ENCODE assay signal across 24 cellular contexts in genomic region chr1:212689758-212690540, GRCh38. TPM values are rescaled to one million over a fixed set of nuclear protein-coding genes. Genes with fewer than 3 reads are reported as not detected.
"Had no signal": no experiment of that assay in that cellular context is flagged by ENCODE, and none has a peak within 500 bp of the region (broad histone marks: within the 10 kb centered on the region; RNA-seq: fewer than 3 reads in every experiment).

No MANE protein-coding gene starts in this region.

- ATAC-seq: activated T-cell treated with anti-CD3 and anti-CD28 coated beads, Interleukin-2, amount 50 U/mL, for 4 hours; effector memory CD8-positive, alpha-beta T cell; T-cell had no signal

- H3K27ac ChIP-seq: esophagus muscularis mucosa, left ventricle myocardium inferior, neutrophil, ovary, prostate gland, thyroid gland had no signal

- H2AFZ ChIP-seq: hepatocyte had no signal

- H3K9me3 Mint-ChIP-seq: activated naive CD4-positive, alpha-beta T cell treated with anti-CD3 and anti-CD28 coated beads for 36 hours; activated naive CD8-positive, alpha-beta T cell treated with anti-CD3 and anti-CD28 coated beads, Interleukin-2, amount 10 ng/mL, durations not matched to agents 7 days and 5 days; activated T-cell treated with anti-CD3 and anti-CD28 coated beads, Interleukin-2, amount 50 U/mL, for 4 hours; activated T-helper 2 cell treated with anti-CD3 and anti-CD28 coated beads, Interferon-gamma antibody, Interleukin-2, Interleukin-4, amounts not matched to agents 10 μg/mL and 5 μg/mL and 100 μg/mL, durations not matched to agents 14 hours and 24 hours and 36 hours; effector memory CD8-positive, alpha-beta T cell; nephron; stimulated activated naive CD8-positive, alpha-beta T cell treated with anti-CD3 and anti-CD28 coated beads, Interleukin-15, Interleukin-2, amounts not matched to agents 100 ng/mL and 50 ng/mL, for 24 hours; T-cell had no signal

- H3K27ac Mint-ChIP-seq: activated naive CD4-positive, alpha-beta T cell treated with anti-CD3 and anti-CD28 coated beads for 36 hours; effector memory CD8-positive, alpha-beta T cell; nephron; stimulated activated naive CD8-positive, alpha-beta T cell treated with anti-CD3 and anti-CD28 coated beads, Interleukin-15, Interleukin-2, amounts not matched to agents 100 ng/mL and 50 ng/mL, for 24 hours; T-cell had no signal

- H3K27me3 ChIP-seq: esophagus muscularis mucosa, hepatocyte, ovary, thyroid gland had no signal

- H3K4me1 Mint-ChIP-seq: nephron, T-cell had no signal

- H3K4me1 ChIP-seq: esophagus muscularis mucosa, left ventricle myocardium inferior, prostate gland, thyroid gland had no signal

- H3K79me2 ChIP-seq: hepatocyte had no signal

- H3K4me3 ChIP-seq: esophagus muscularis mucosa, hepatocyte, left ventricle myocardium inferior, ovary, prostate gland, thyroid gland had no signal

- H3K4me3 Mint-ChIP-seq: activated naive CD4-positive, alpha-beta T cell treated with anti-CD3 and anti-CD28 coated beads for 36 hours; activated naive CD8-positive, alpha-beta T cell treated with anti-CD3 and anti-CD28 coated beads, Interleukin-2, amount 10 ng/mL, durations not matched to agents 7 days and 5 days; activated T-cell treated with anti-CD3 and anti-CD28 coated beads, Interleukin-2, amount 50 U/mL, for 4 hours; effector memory CD8-positive, alpha-beta T cell; nephron; stimulated activated naive CD8-positive, alpha-beta T cell treated with anti-CD3 and anti-CD28 coated beads, Interleukin-15, Interleukin-2, amounts not matched to agents 100 ng/mL and 50 ng/mL, for 24 hours; T-cell had no signal

- H3K36me3 ChIP-seq: neutrophil, ovary, prostate gland, thyroid gland had no signal

- FAIRE-seq: frontal cortex, TTC549 had no signal

- H3K27me3 Mint-ChIP-seq: activated naive CD8-positive, alpha-beta T cell treated with anti-CD3 and anti-CD28 coated beads, Interleukin-2, amount 10 ng/mL, durations not matched to agents 7 days and 5 days; stimulated activated naive CD8-positive, alpha-beta T cell treated with anti-CD3 and anti-CD28 coated beads, Interleukin-15, Interleukin-2, amounts not matched to agents 100 ng/mL and 50 ng/mL, for 24 hours had no signal

- H3K36me3 Mint-ChIP-seq: T-cell had no signal

- H3K9me3 ChIP-seq: esophagus muscularis mucosa, left ventricle myocardium inferior, neutrophil, ovary, prostate gland, thyroid gland had no signal

- DNase-seq: activated naive CD4-positive, alpha-beta T cell treated with anti-CD3 and anti-CD28 coated beads for 36 hours; activated naive CD8-positive, alpha-beta T cell treated with anti-CD3 and anti-CD28 coated beads, Interleukin-2, amount 10 ng/mL, durations not matched to agents 7 days and 5 days; activated T-cell treated with anti-CD3 and anti-CD28 coated beads, Interleukin-2, amount 50 U/mL, for 4 hours; amniotic stem cell; dermis blood vessel endothelial cell; effector memory CD8-positive, alpha-beta T cell; glutamatergic neuron; left ventricle myocardium inferior; mammary epithelial cell; ovary; stimulated activated CD4-positive, alpha-beta T cell treated with anti-CD3 and anti-CD28 coated beads, Interleukin-12 subunit alpha, Interleukin-12 subunit beta, amount 100 ng/mL, for 4 hours; stimulated activated CD4-positive, alpha-beta T cell treated with anti-CD3 and anti-CD28 coated beads, Interleukin-4, amount 100 ng/mL, for 4 hours; substantia nigra; T-cell; thyroid gland had no signal

- H3K4me2 ChIP-seq: hepatocyte had no signal

RNA-seq across cellular contexts. Expression of gene BATF3, which starts 9.7 kb away (rescaled TPM):
- total RNA-seq: hepatocyte, mammary epithelial cell had no signal
